ENCODE assay signal across 30 cellular contexts in genomic region chr1:247100676-247101279, GRCh38.
"Had no signal": no experiment of that assay in that cellular context is flagged by ENCODE, and none has a peak within 500 bp of the region (broad histone marks: within the 10 kb centered on the region; RNA-seq: fewer than 3 reads in every experiment).

No MANE protein-coding gene starts in this region.

- H3K4me3 ChIP-seq: adrenal gland, body of pancreas, cardiac muscle cell, colonic mucosa, gastrocnemius medialis, hepatocyte, pancreas, right atrium auricular region, tibial nerve had no signal

- H3K27ac Mint-ChIP-seq: mesothelial cell of epicardium; T-helper 1 cell treated with Interleukin-12 subunit alpha and Interleukin-12 subunit beta and Interleukin-4 antibody, amounts not matched to agents 30 μg/mL and 1 μg/mL, for 36 hours had no signal

- H2AFZ ChIP-seq: hepatocyte had no signal

- DNase-seq: activated CD4-positive, alpha-beta T cell treated with anti-CD3 and anti-CD28 coated beads for 48 hours; activated CD4-positive, alpha-beta T cell treated with anti-CD3 and anti-CD28 coated beads, Interleukin-2, amount 50 U/mL, for 48 hours; activated CD8-positive, alpha-beta memory T cell treated with anti-CD3 and anti-CD28 coated beads for 24 hours; activated gamma-delta T cell; activated naive CD4-positive, alpha-beta T cell treated with anti-CD3 and anti-CD28 coated beads, Interleukin-2, amount 50 U/mL, for 16 hours; aorta; body of pancreas; cerebellar nuclear complex; colonic mucosa; effector CD8-positive, alpha-beta T cell; erythroblast; gastrocnemius medialis; kidney; left colon; naive B cell; nucleus accumbens; pancreas; stimulated activated CD4-positive, alpha-beta T cell treated with anti-CD3 and anti-CD28 coated beads, Interleukin-15, amount 100 ng/mL, for 24 hours; stimulated activated CD4-positive, alpha-beta T cell treated with anti-CD3 and anti-CD28 coated beads, Interleukin-2, amount 100 ng/mL, for 24 hours; stimulated activated naive CD4-positive, alpha-beta T cell; T1000; WERI-Rb-1 had no signal

- H3K4me1 ChIP-seq: colonic mucosa had no signal

- FAIRE-seq: kidney, pancreas had no signal

- H3K27ac ChIP-seq: adrenal gland, body of pancreas, cardiac muscle cell, colonic mucosa, gastrocnemius medialis, hepatocyte, pancreas, right atrium auricular region, tibial nerve, WERI-Rb-1 had no signal

- H3K4me2 ChIP-seq: hepatocyte had no signal

- ATAC-seq: activated CD4-positive, CD25-positive, alpha-beta regulatory T cell treated with anti-CD3 and anti-CD28 coated beads, Interleukin-2, amount 50 U/mL, for 24 hours; body of pancreas; gastrocnemius medialis; left colon; pancreas had no signal

- H3K27me3 ChIP-seq: adrenal gland, body of pancreas, cardiac muscle cell, colonic mucosa, gastrocnemius medialis, hepatocyte, pancreas, right atrium auricular region, tibial nerve had no signal

- H3K9me3 ChIP-seq: colonic mucosa had no signal

- H3K4me3 Mint-ChIP-seq: mesothelial cell of epicardium; T-helper 1 cell treated with Interleukin-12 subunit alpha and Interleukin-12 subunit beta and Interleukin-4 antibody, amounts not matched to agents 30 μg/mL and 1 μg/mL, for 36 hours had no signal
